ENCODE assay signal across 8 cellular contexts in the genomic region with DNA sequence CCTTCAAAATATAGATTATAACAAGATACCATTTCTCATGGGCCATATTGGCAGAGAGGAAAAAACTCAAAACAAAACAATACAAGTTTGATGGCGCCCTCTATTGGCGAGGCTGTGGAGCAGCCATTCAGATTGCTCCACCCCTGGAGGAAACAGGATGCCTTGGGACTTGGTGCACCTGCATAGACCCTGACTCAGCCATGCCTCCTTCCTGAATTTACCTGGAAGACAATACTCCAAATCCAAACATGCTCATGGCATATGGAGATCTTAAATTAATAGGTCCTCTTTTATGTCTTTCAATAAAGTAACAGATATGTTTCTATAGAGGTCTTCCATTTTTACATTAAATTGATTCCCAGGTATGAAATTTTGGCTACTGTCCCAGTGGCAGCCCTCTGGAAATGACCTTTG.
DNase-seq lines count a peak whose midpoint lies in the region; ATAC-seq lines count a peak whose summit lies in the region.

No MANE protein-coding gene starts in this region.

- ATAC-seq in activated naive CD4-positive, alpha-beta T cell treated with anti-CD3 and anti-CD28 coated beads, Interleukin-2, amount 50 U/mL, for 72 hours, result peak; percentile 76 to 80
- ATAC-seq in GM18870 (IDR thresholded peaks at IDR 0.05; ENCODE audit: unreplicated experiment), result no peak

- H3K36me3 Mint-ChIP-seq in activated naive CD4-positive, alpha-beta T cell treated with anti-CD3 and anti-CD28 coated beads, Interleukin-2, amount 50 U/mL, for 72 hours, result no peaks in the 10 kb centered on the region

- no peaks in the 10 kb centered on the region for H3K9me3 Mint-ChIP-seq in activated naive CD4-positive, alpha-beta T cell treated with anti-CD3 and anti-CD28 coated beads, Interleukin-2, amount 50 U/mL, for 72 hours

- DNase-seq in GDM1 (lab: John Stamatoyannopoulos, UW) (peak; percentile 37), LHCN-M2 (ENCODE audit: low read depth) (peak; percentile 8), SKM-1 treated with dmso at 0.1 percent for 144 hours (lab: John Stamatoyannopoulos, UW; ENCODE audit: unreplicated experiment) (peak; percentile 49), iris pigment epithelial cell (ENCODE audit: low read depth) (peak; percentile 60), NCI-H1048 (lab: John Stamatoyannopoulos, UW) (no peak)
- peak in 1 of 2 donors; percentile 78 for DNase-seq in activated naive CD4-positive, alpha-beta T cell treated with anti-CD3 and anti-CD28 coated beads, Interleukin-2, amount 50 U/mL, for 72 hours (ENCODE audit: low spot score in 2 of 2)
- DNase-seq in stimulated activated CD8-positive, alpha-beta memory T cell treated with anti-CD3 and anti-CD28 coated beads, Interleukin-12 subunit alpha, Interleukin-12 subunit beta, amount 100 ng/mL, for 1 hour (ENCODE audit: low read depth), result peak; percentile 65

- H3K27ac Mint-ChIP-seq in activated naive CD4-positive, alpha-beta T cell treated with anti-CD3 and anti-CD28 coated beads, Interleukin-2, amount 50 U/mL, for 72 hours, result no peak overlapping the region
